In genomic region chr12:46269429-46270241, GRCh38 we compare ENCODE assay signal across 8 cellular contexts. TPM values are rescaled to one million over a fixed set of nuclear protein-coding genes. Genes with fewer than 3 reads are reported as not detected.
DNase-seq lines count a peak whose midpoint lies in the region; ATAC-seq and TF ChIP-seq lines count a peak whose summit lies in the region.

No MANE protein-coding gene starts in this region.

- peak overlapping the region; percentile 87 for H3K4me3 ChIP-seq in AG04450 (ENCODE audit: low read depth, low read length)

- no peak for DNase-seq in AG04450 (ENCODE audit: low read depth, low spot score)
- DNase-seq in T-helper 17 cell, result peak; percentile 12 to 33 (median 22)
- peak; percentile 40 to 54 for DNase-seq in T47D (ENCODE audit: low read depth in 1 of 2, low spot score in 1 of 2)
- peak; percentile 86 for DNase-seq in left kidney (ENCODE audit: low read depth, low spot score)
- DNase-seq in stimulated activated CD4-positive, alpha-beta T cell treated with anti-CD3 and anti-CD28 coated beads, TNF-alpha, amount 100 ng/mL, for 48 hours (ENCODE audit: low read depth in 3 of 3), result peak; percentile 46 to 75 (median 54)
- no peak for DNase-seq in globus pallidus (ENCODE audit: low spot score)

- H3K36me3 Mint-ChIP-seq in T-helper 17 cell (ENCODE audit: low read depth), result peaks cover 2% of the 10 kb centered on the region

- peaks cover 4% of the 10 kb centered on the region; the same call in 1 of the 2 replicates for H3K9me3 ChIP-seq in AG04450 (ENCODE audit: control insufficient read depth, insufficient read depth, low read length)
- H3K9me3 ChIP-seq in T-helper 17 cell (ENCODE audit: control insufficient read depth, low read length, poor library complexity, severe bottlenecking), result no peaks in the 10 kb centered on the region

- peaks cover 13% of the 10 kb centered on the region for H3K4me1 Mint-ChIP-seq in T-helper 17 cell

- no peak overlapping the region for H3K27ac Mint-ChIP-seq in T-helper 17 cell

- CTCF ChIA-PET in AG04450 (lab: Charles Lee), result interaction anchor here (0.9 kb wide), 1 partner anchor 33 kb away, joined by 3 read pairs; no protein-coding TSS in a partner anchor

- no peak overlapping the region for H3K27ac ChIP-seq in AG04450 (ENCODE audit: low read depth, low read length)

- in situ Hi-C loops in T47D (cut with HindIII; ENCODE audit: low pct_unique_long_range_greater_than_20kb, low sequenced_read_pairs), result no loop called here

- no peak for TF ChIP-seq CTCF in AG04450 (IDR thresholded peaks at IDR 0.05; ENCODE audit: low read depth, low read length)

- no peak overlapping the region for H3K4me3 Mint-ChIP-seq in T-helper 17 cell

- no peaks in the 10 kb centered on the region for H3K27me3 ChIP-seq in AG04450 (ENCODE audit: control insufficient read depth, insufficient read depth, low read length)

- ATAC-seq in GM19043 (IDR thresholded peaks at IDR 0.05; ENCODE audit: low read depth, unreplicated experiment), result peak; percentile 25
- ATAC-seq in HG03354 (IDR thresholded peaks at IDR 0.05; ENCODE audit: poor library complexity, severe bottlenecking, unreplicated experiment), result peak; percentile 29
- peak; percentile 1 for ATAC-seq in T-helper 17 cell

- POLR2A ChIA-PET in AG04450 (lab: Yijun Ruan, JAX), result interaction anchor here (1.7 kb wide), 1 partner anchor 87 kb away, joined by 10 read pairs; no protein-coding TSS in a partner anchor

- H3K27me3 Mint-ChIP-seq in T-helper 17 cell, result no peaks in the 10 kb centered on the region

RNA-seq across cellular contexts. Expression of gene SLC38A1, which starts 0.8 kb away (rescaled TPM):
- 96.9 and 136 TPM in 2 replicates for polyA plus RNA-seq in AG04450 (2011; rRNA removed)
- polyA minus RNA-seq in AG04450 (2011; rRNA and poly(A)+ RNA removed), result 122 and 177 TPM in 2 replicates
- 100 to 1,000 TPM; 262 to 265 TPM for total RNA-seq in T-helper 17 cell

Comparison
In these comparisons a context has a peak if more than half of its experiments do, and no peak if none do; other contexts are left out.
1. DNase-seq: peak in T-helper 17 cell (3 of 3), T47D (2 of 2), left kidney (single experiment) and stimulated activated CD4-positive, alpha-beta T cell treated with anti-CD3 and anti-CD28 coated beads, TNF-alpha, amount 100 ng/mL, for 48 hours (3 of 3); none in AG04450 (single experiment) and globus pallidus (single experiment).
2. Peak in every context shown above with its lines, with median percentiles within 50 percentile points of each other: ATAC-seq.